9 cellular contexts compared by ENCODE assay signal in the genomic region with DNA sequence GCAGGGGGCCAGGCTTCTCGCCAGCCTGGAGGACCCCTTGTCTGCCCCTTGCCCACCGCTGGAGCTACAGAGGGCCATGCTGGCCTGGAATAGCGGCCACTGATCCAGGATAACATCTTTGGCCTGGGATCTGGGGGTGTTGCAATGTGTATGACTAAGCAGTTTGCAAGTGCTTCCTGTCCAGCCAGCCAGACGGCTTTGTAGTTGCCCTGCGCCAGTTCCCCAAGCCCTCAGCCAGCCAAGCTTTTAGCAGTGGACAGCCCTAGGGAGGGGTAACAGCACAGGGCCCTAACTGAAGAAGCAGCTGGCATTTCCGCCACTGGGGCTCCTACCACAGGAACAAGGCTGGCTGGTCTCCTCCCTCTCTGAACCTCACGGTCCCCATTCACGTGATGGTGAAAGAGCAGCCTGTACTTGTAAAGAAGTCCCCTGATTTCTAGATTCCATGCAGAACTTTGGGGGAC. TPM values are rescaled to one million over a fixed set of nuclear protein-coding genes. Genes with fewer than 3 reads are reported as not detected.
DNase-seq lines count a peak whose midpoint lies in the region; ATAC-seq and TF ChIP-seq lines count a peak whose summit lies in the region.
"Had no signal": no experiment of that assay in that cellular context is flagged by ENCODE, and none has a peak within 500 bp of the region (broad histone marks: within the 10 kb centered on the region; RNA-seq: fewer than 3 reads in every experiment).

No MANE protein-coding gene starts in this region.

- H3K9me3 ChIP-seq in DND-41 (ENCODE audit: insufficient read depth, low read length, severe bottlenecking) (no peaks in the 10 kb centered on the region), muscle layer of duodenum (ENCODE audit: control insufficient read depth in 1 of 2, low read length in 2 of 2) (no peaks in the 10 kb centered on the region)

- peaks cover 12 to 43% (median 16%) of the 10 kb centered on the region in 3 donors for H3K36me3 Mint-ChIP-seq in immature natural killer cell

- peaks cover 0 to 25% of the 10 kb centered on the region in 2 donors for H3K4me1 Mint-ChIP-seq in immature natural killer cell
- H3K4me1 Mint-ChIP-seq: neural crest cell had no signal

- H3K27me3 Mint-ChIP-seq in immature natural killer cell (ENCODE audit: low read depth in 3 of 3): peaks cover 0 to 3% (median 0%) of the 10 kb centered on the region in 3 donors

- H3K9me3 Mint-ChIP-seq in immature natural killer cell: no peaks in the 10 kb centered on the region
- H3K9me3 Mint-ChIP-seq: neural crest cell had no signal

- DNase-seq in DND-41 (no peak), OCI-M1 (lab: John Stamatoyannopoulos, UW) (peak; percentile 91), epidermal melanocyte (ENCODE audit: insufficient read length, low spot score) (peak; percentile 58), immature natural killer cell (no peak), NCI-H187 (lab: John Stamatoyannopoulos, UW) (no peak), GM10266 (ENCODE audit: extremely low spot score) (no peak)

- ATAC-seq in DND-41 (ENCODE audit: insufficient read depth, low read depth) (no peak), HG02588 (IDR thresholded peaks at IDR 0.05; ENCODE audit: unreplicated experiment) (no peak)

- H3K79me2 ChIP-seq in DND-41 (ENCODE audit: insufficient read depth, low read length): no peaks in the 10 kb centered on the region

- H3K27ac ChIP-seq in DND-41 (ENCODE audit: low read length) (peak overlapping the region; percentile 52; the same call in 1 of the 2 replicates), muscle layer of duodenum (ENCODE audit: low read length) (peak overlapping the region; percentile 40)

- peaks cover 12% of the 10 kb centered on the region; the same call in 1 of the 2 replicates for H4K20me1 ChIP-seq in DND-41 (ENCODE audit: insufficient read depth, low read length)

- H3K27ac Mint-ChIP-seq in immature natural killer cell: no peak overlapping the region

- H3K4me3 ChIP-seq in DND-41 (ENCODE audit: low read depth in 1 of 2, low read length in 2 of 2) (no peak overlapping the region), muscle layer of duodenum (ENCODE audit: low read depth in 1 of 2, low read length in 2 of 2) (no peak overlapping the region)

- TF ChIP-seq CTCF in DND-41 (IDR thresholded peaks at IDR 0.05; ENCODE audit: borderline replicate concordance, extremely low read depth, low read length, poor library complexity, severe bottlenecking): no peak
- TF ChIP-seq CTCF in GM10266 (IDR thresholded peaks at IDR 0.05; ENCODE audit: control insufficient read depth, insufficient read depth, low read depth, missing control alignments): no peak

- H3K4me1 ChIP-seq in DND-41 (ENCODE audit: insufficient read depth, low read length) (peaks cover 15% of the 10 kb centered on the region), muscle layer of duodenum (ENCODE audit: control insufficient read depth in 1 of 2, insufficient read depth in 2 of 2, low read length in 2 of 2) (peaks cover 0 to 13% of the 10 kb centered on the region in 2 donors)

- H3K36me3 ChIP-seq in DND-41 (ENCODE audit: insufficient read depth, low read length) (peaks cover 83% of the 10 kb centered on the region), muscle layer of duodenum (ENCODE audit: control insufficient read depth in 1 of 2, insufficient read depth in 2 of 2, low read length in 2 of 2) (peaks cover 50 to 71% of the 10 kb centered on the region in 2 donors)

- H3K27me3 ChIP-seq in DND-41 (ENCODE audit: insufficient read depth, low read length, poor library complexity): no peaks in the 10 kb centered on the region
- H3K27me3 ChIP-seq in muscle layer of duodenum (ENCODE audit: low read depth, low read length): no peaks in the 10 kb centered on the region

- no peak overlapping the region for H2AFZ ChIP-seq in DND-41 (ENCODE audit: low read depth, low read length)

- H3K4me3 Mint-ChIP-seq in immature natural killer cell: no peak overlapping the region
- H3K4me3 Mint-ChIP-seq: neural crest cell had no signal

- H3K9ac ChIP-seq in DND-41 (ENCODE audit: low read depth, low read length): no peak overlapping the region

- H3K4me2 ChIP-seq in DND-41 (ENCODE audit: insufficient read depth, low read length): no peak overlapping the region

RNA-seq across cellular contexts. Expression of a gene that starts 32.1 kb away (rescaled TPM):
- 100 to 1,000 TPM; 285 to 342 (median 286) TPM for polyA plus RNA-seq in immature natural killer cell

RNA-seq across cellular contexts. Expression of a gene that starts 32.4 kb away (rescaled TPM):
- polyA plus RNA-seq in immature natural killer cell: 10 to 100 TPM; 59.3 to 77.7 (median 72.2) TPM

RNA-seq across cellular contexts. Expression of a gene that starts 38.8 kb away (rescaled TPM):
- polyA plus RNA-seq in immature natural killer cell: 10 to 100 TPM; 31.2 to 70.8 (median 40.8) TPM

Comparison
In these comparisons a context has a peak if more than half of its experiments do, and no peak if none do; other contexts are left out.
1. DNase-seq: peak in OCI-M1 (single experiment) and epidermal melanocyte (single experiment); none in DND-41 (single experiment), immature natural killer cell (0 of 3), NCI-H187 (0 of 2) and GM10266 (single experiment).